8 cellular contexts compared by ENCODE assay signal in genomic region chr21:42233067-42233981, GRCh38. TPM values are rescaled to one million over a fixed set of nuclear protein-coding genes. Genes with fewer than 3 reads are reported as not detected.
A peak's percentile ranks its signal among the peaks of the same experiment; 100 is the strongest.
DNase-seq lines count a peak whose midpoint lies in the region; ATAC-seq and TF ChIP-seq lines count a peak whose summit lies in the region.

No MANE protein-coding gene starts in this region.

- no peaks in the 10 kb centered on the region for H3K36me3 ChIP-seq in H7 (replicated peaks; ENCODE audit: control insufficient read depth, insufficient read depth, low read length)

- H3K27me3 Mint-ChIP-seq in activated CD8-positive, alpha-beta T cell treated with anti-CD3 and anti-CD28 coated beads, Interleukin-2, amount 10 ng/mL, durations not matched to agents 7 days and 5 days (ENCODE audit: low read depth) = no peaks in the 10 kb centered on the region
- H3K27me3 Mint-ChIP-seq in endothelial cell (ENCODE audit: unreplicated experiment) = peaks cover 6% of the 10 kb centered on the region
- no peaks in the 10 kb centered on the region for H3K27me3 Mint-ChIP-seq in naive B cell
- H3K27me3 Mint-ChIP-seq in stimulated activated naive CD8-positive, alpha-beta T cell treated with anti-CD3 and anti-CD28 coated beads, Interleukin-15, amount 100 ng/mL, for 72 hours = no peaks in the 10 kb centered on the region

- H3K4me3 ChIP-seq in GM12865 (ENCODE audit: low read depth, low read length) = no peak overlapping the region
- no peak overlapping the region for H3K4me3 ChIP-seq in H7 (ENCODE audit: insufficient read depth, low read depth, low read length)

- peak overlapping the region; percentile 85 for H3K27ac Mint-ChIP-seq in activated CD8-positive, alpha-beta T cell treated with anti-CD3 and anti-CD28 coated beads, Interleukin-2, amount 10 ng/mL, durations not matched to agents 7 days and 5 days
- H3K27ac Mint-ChIP-seq in endothelial cell (ENCODE audit: unreplicated experiment) (peak overlapping the region; percentile 88), naive B cell (peak overlapping the region; percentile 97 to 100 (median 99))
- H3K27ac Mint-ChIP-seq in stimulated activated naive CD8-positive, alpha-beta T cell treated with anti-CD3 and anti-CD28 coated beads, Interleukin-15, amount 100 ng/mL, for 72 hours = peak overlapping the region; percentile 97 to 98

- H3K36me3 Mint-ChIP-seq in activated CD8-positive, alpha-beta T cell treated with anti-CD3 and anti-CD28 coated beads, Interleukin-2, amount 10 ng/mL, durations not matched to agents 7 days and 5 days (ENCODE audit: low read depth) = peaks cover 6% of the 10 kb centered on the region
- H3K36me3 Mint-ChIP-seq in endothelial cell (ENCODE audit: low read depth, unreplicated experiment) (peaks cover 12% of the 10 kb centered on the region), naive B cell (no peaks in the 10 kb centered on the region)

- DNase-seq in GM12865 (ENCODE audit: low read depth) (peak; percentile 90), H7 (peak; percentile 60), NCI-H2196 treated with DMSO at 0.1 percent for 48 hours (lab: John Stamatoyannopoulos, UW; ENCODE audit: unreplicated experiment) (peak; percentile 36), endothelial cell (ENCODE audit: low spot score) (peak; percentile 53), naive B cell (peak; percentile 90), HK-2 (ENCODE audit: unreplicated experiment) (no peak)
- DNase-seq in activated CD8-positive, alpha-beta T cell treated with anti-CD3 and anti-CD28 coated beads, Interleukin-2, amount 10 ng/mL, durations not matched to agents 7 days and 5 days = peak; percentile 84
- DNase-seq in stimulated activated naive CD8-positive, alpha-beta T cell treated with anti-CD3 and anti-CD28 coated beads, Interleukin-15, amount 100 ng/mL, for 72 hours = peak; percentile 78 to 94

- POLR2A ChIA-PET in activated CD8-positive, alpha-beta T cell treated with anti-CD3 and anti-CD28 coated beads, Interleukin-2, amount 10 ng/mL, durations not matched to agents 7 days and 5 days (lab: Charles Lee) = interaction anchor here (0.7 to 7.4 kb wide), 6 partner anchors 13 to 871 kb away, joined by 3 to 104 read pairs (median 6); partner anchors contain the start of genes ABCG1 and MX2

- H3K4me3 Mint-ChIP-seq in activated CD8-positive, alpha-beta T cell treated with anti-CD3 and anti-CD28 coated beads, Interleukin-2, amount 10 ng/mL, durations not matched to agents 7 days and 5 days = peak overlapping the region; percentile 63
- H3K4me3 Mint-ChIP-seq in endothelial cell (ENCODE audit: unreplicated experiment) (peak overlapping the region; percentile 42), naive B cell (peak overlapping the region; percentile 74 to 92 (median 84))
- peak overlapping the region; percentile 85 to 91 for H3K4me3 Mint-ChIP-seq in stimulated activated naive CD8-positive, alpha-beta T cell treated with anti-CD3 and anti-CD28 coated beads, Interleukin-15, amount 100 ng/mL, for 72 hours

- peak; percentile 55 for ATAC-seq in activated CD8-positive, alpha-beta T cell treated with anti-CD3 and anti-CD28 coated beads, Interleukin-2, amount 10 ng/mL, durations not matched to agents 7 days and 5 days
- ATAC-seq in naive B cell (ENCODE audit: low read depth in 2 of 2) = peak; percentile 59 to 63
- ATAC-seq in stimulated activated naive CD8-positive, alpha-beta T cell treated with anti-CD3 and anti-CD28 coated beads, Interleukin-15, amount 100 ng/mL, for 72 hours = peak; percentile 84

- CTCF ChIA-PET in activated CD8-positive, alpha-beta T cell treated with anti-CD3 and anti-CD28 coated beads, Interleukin-2, amount 10 ng/mL, durations not matched to agents 7 days and 5 days (lab: Charles Lee) = interaction anchor here (0.7 to 5.0 kb wide), 18 partner anchors 8 to 170 kb away, joined by 3 to 47 read pairs (median 4); partner anchors contain the start of genes ABCG1 and UBASH3A

- no peaks in the 10 kb centered on the region for H3K9me3 Mint-ChIP-seq in activated CD8-positive, alpha-beta T cell treated with anti-CD3 and anti-CD28 coated beads, Interleukin-2, amount 10 ng/mL, durations not matched to agents 7 days and 5 days (ENCODE audit: insufficient read depth)
- H3K9me3 Mint-ChIP-seq in endothelial cell (ENCODE audit: unreplicated experiment) (no peaks in the 10 kb centered on the region), naive B cell (no peaks in the 10 kb centered on the region)
- H3K9me3 Mint-ChIP-seq in stimulated activated naive CD8-positive, alpha-beta T cell treated with anti-CD3 and anti-CD28 coated beads, Interleukin-15, amount 100 ng/mL, for 72 hours = no peaks in the 10 kb centered on the region

- H3K27me3 ChIP-seq in H7 (ENCODE audit: control insufficient read depth, insufficient read depth, low read length) = peaks cover 30% of the 10 kb centered on the region

- TF ChIP-seq CTCF in GM12865 (IDR thresholded peaks at IDR 0.05; ENCODE audit: insufficient read depth, low read depth, low read length, missing control alignments) = peak; percentile 37
- TF ChIP-seq CTCF in endothelial cell (IDR thresholded peaks at IDR 0.05; ENCODE audit: unreplicated experiment) = no peak

- peaks cover 98% of the 10 kb centered on the region for H3K4me1 Mint-ChIP-seq in activated CD8-positive, alpha-beta T cell treated with anti-CD3 and anti-CD28 coated beads, Interleukin-2, amount 10 ng/mL, durations not matched to agents 7 days and 5 days (ENCODE audit: low read depth)
- peaks cover 65% of the 10 kb centered on the region for H3K4me1 Mint-ChIP-seq in endothelial cell (ENCODE audit: unreplicated experiment)
- peaks cover 53 to 90% (median 80%) of the 10 kb centered on the region in 3 donors for H3K4me1 Mint-ChIP-seq in naive B cell
- peaks cover 100% of the 10 kb centered on the region for H3K4me1 Mint-ChIP-seq in stimulated activated naive CD8-positive, alpha-beta T cell treated with anti-CD3 and anti-CD28 coated beads, Interleukin-15, amount 100 ng/mL, for 72 hours

RNA-seq across cellular contexts. Expression of gene ABCG1, which starts 14.4 kb away (rescaled TPM):
- total RNA-seq in H7 (2014; rRNA removed; shearing (Covaris generic)) = 0.07 and 0.92 TPM in 2 replicates
- 1 to 10 TPM; 6.7 to 8.0 TPM for total RNA-seq in activated CD8-positive, alpha-beta T cell treated with anti-CD3 and anti-CD28 coated beads, Interleukin-2, amount 10 ng/mL, durations not matched to agents 7 days and 5 days
- total RNA-seq in endothelial cell (ENCODE audit: unreplicated experiment) = 48.9 TPM
- 10 to 100 TPM; 20.7 to 34.3 (median 25.1) TPM for polyA plus RNA-seq in naive B cell (ENCODE audit: low read depth in 6 of 6)
